Comparison of ENCODE assay signal across 20 cellular contexts in genomic region chr4:87540176-87541058, GRCh38. TPM values are rescaled to one million over a fixed set of nuclear protein-coding genes. Genes with fewer than 3 reads are reported as not detected.
DNase-seq lines count a peak whose midpoint lies in the region; TF ChIP-seq lines count a peak whose summit lies in the region.
"Had no signal": no experiment of that assay in that cellular context is flagged by ENCODE, and none has a peak within 500 bp of the region (broad histone marks: within the 10 kb centered on the region; RNA-seq: fewer than 3 reads in every experiment).

No MANE protein-coding gene starts in this region.

- H3K27me3 ChIP-seq in left ventricle myocardium inferior (ENCODE audit: low read depth): no peaks in the 10 kb centered on the region
- H3K27me3 ChIP-seq in rectal smooth muscle tissue (ENCODE audit: control insufficient read depth, insufficient read depth, low read length): no peaks in the 10 kb centered on the region
- no peaks in the 10 kb centered on the region for H3K27me3 ChIP-seq in uterus
- H3K27me3 ChIP-seq: BLaER1 treated with 17β-estradiol and CSF1 and Interleukin-3, amounts not matched to agents 10 nM and 100 nM had no signal

- H3K27ac ChIP-seq in cingulate gyrus (ENCODE audit: low read depth, low read length): peak overlapping the region; percentile 61
- peak overlapping the region; percentile 81 for H3K27ac ChIP-seq in left ventricle myocardium inferior (replicated peaks)
- H3K27ac ChIP-seq in rectal smooth muscle tissue (ENCODE audit: low read depth, low read length): peak overlapping the region; percentile 92
- peak overlapping the region; percentile 86 to 94 for H3K27ac ChIP-seq in uterus
- H3K27ac ChIP-seq: BLaER1 treated with 17β-estradiol and CSF1 and Interleukin-3, amounts not matched to agents 10 nM and 100 nM had no signal

- no peaks in the 10 kb centered on the region for H3K36me3 ChIP-seq in left ventricle myocardium inferior
- no peaks in the 10 kb centered on the region for H3K36me3 ChIP-seq in rectal smooth muscle tissue (ENCODE audit: control insufficient read depth, insufficient read depth, low read length)
- no peaks in the 10 kb centered on the region for H3K36me3 ChIP-seq in uterus
- H3K36me3 ChIP-seq: BLaER1 treated with 17β-estradiol and CSF1 and Interleukin-3, amounts not matched to agents 10 nM and 100 nM had no signal

- intact Hi-C loops in left ventricle myocardium inferior (cut with micrococcal nuclease) (loop anchor here (10.0 kb wide), 2 partner anchors 134 to 304 kb away; no protein-coding TSS in a partner anchor), uterus (cut with DNase I; ENCODE audit: low total_unique reads) (no loop called here)

- H3K4me1 ChIP-seq in left ventricle myocardium inferior: peaks cover 31% of the 10 kb centered on the region
- peaks cover 3% of the 10 kb centered on the region for H3K4me1 ChIP-seq in rectal smooth muscle tissue (ENCODE audit: control insufficient read depth, insufficient read depth, low read length)
- H3K4me1 ChIP-seq in uterus: peaks cover 0 to 4% of the 10 kb centered on the region in 2 donors
- H3K4me1 ChIP-seq: BLaER1 treated with 17β-estradiol and CSF1 and Interleukin-3, amounts not matched to agents 10 nM and 100 nM had no signal

- no peak overlapping the region for H3K9ac ChIP-seq in rectal smooth muscle tissue (ENCODE audit: low read length)
- H3K9ac ChIP-seq: BLaER1 treated with 17β-estradiol and CSF1 and Interleukin-3, amounts not matched to agents 10 nM and 100 nM had no signal

- TF ChIP-seq POLR2A in uterus (IDR thresholded peaks at IDR 0.05): peak; percentile 30 to 48

- H3K9me3 ChIP-seq in left ventricle myocardium inferior (replicated peaks) (no peaks in the 10 kb centered on the region), uterus (no peaks in the 10 kb centered on the region)

- DNase-seq in left ventricle myocardium inferior: no peak
- peak; percentile 70 to 87 for DNase-seq in uterus
- DNase-seq in stimulated activated CD4-positive, alpha-beta T cell treated with anti-CD3 and anti-CD28 coated beads, Interleukin-2, amount 100 ng/mL, for 48 hours: no peak
- no peak for DNase-seq in DMS79 (lab: John Stamatoyannopoulos, UW)
- no peak for DNase-seq in SIG-M5 treated with dmso at 0.1 percent for 504 hours (lab: John Stamatoyannopoulos, UW; ENCODE audit: unreplicated experiment)
- DNase-seq: activated CD8-positive, alpha-beta T cell treated with anti-CD3 and anti-CD28 coated beads, Interleukin-2, amount 10 ng/mL, durations not matched to agents 7 days and 5 days; DMS79 treated with DMSO at 0.1 percent for 48 hours; effector CD8-positive, alpha-beta T cell; glutamatergic neuron; HFFc6; Kasumi-1; naive thymus-derived CD8-positive, alpha-beta T cell; NCI-H146; NCI-H510A treated with DMSO at 0.1 percent for 48 hours; OCI-M1; retina; stimulated activated CD4-positive, alpha-beta T cell treated with anti-CD3 and anti-CD28 coated beads, Interleukin-4, amount 100 ng/mL, for 24 hours had no signal

- TF ChIP-seq CTCF in left ventricle myocardium inferior (IDR thresholded peaks at IDR 0.05; ENCODE audit: borderline replicate concordance): no peak
- TF ChIP-seq CTCF in uterus (IDR thresholded peaks at IDR 0.05): no peak

- H3K4me3 ChIP-seq in left ventricle myocardium inferior: no peak overlapping the region
- peak overlapping the region; percentile 6 for H3K4me3 ChIP-seq in rectal smooth muscle tissue (ENCODE audit: low read length)
- H3K4me3 ChIP-seq in uterus: no peak overlapping the region
- H3K4me3 ChIP-seq: BLaER1 treated with 17β-estradiol and CSF1 and Interleukin-3, amounts not matched to agents 10 nM and 100 nM had no signal

RNA-seq across cellular contexts. Expression of gene SPARCL1, which starts 11.2 kb away (rescaled TPM):
- 292 TPM for total RNA-seq in left ventricle myocardium inferior
- total RNA-seq in uterus: 1,000 to 10,000 TPM; 1,025 to 1,777 (median 1,327) TPM
- total RNA-seq: activated CD8-positive, alpha-beta T cell treated with anti-CD3 and anti-CD28 coated beads, Interleukin-2, amount 10 ng/mL, durations not matched to agents 7 days and 5 days; HFFc6; naive thymus-derived CD8-positive, alpha-beta T cell had no signal

Comparison
In these comparisons a context has a peak if more than half of its experiments do, and no peak if none do; other contexts are left out.
1. DNase-seq: peak in uterus (2 of 2); none in left ventricle myocardium inferior (single experiment), stimulated activated CD4-positive, alpha-beta T cell treated with anti-CD3 and anti-CD28 coated beads, Interleukin-2, amount 100 ng/mL, for 48 hours (0 of 2), DMS79 (single experiment) and SIG-M5 treated with dmso at 0.1 percent for 504 hours (single experiment).
2. Peak in every context shown above with its lines, with median percentiles within 50 percentile points of each other: H3K27ac ChIP-seq.